In genomic region chr9:132572921-132573320, GRCh38 we compare ENCODE assay signal across 19 cellular contexts. TPM values are rescaled to one million over a fixed set of nuclear protein-coding genes. Genes with fewer than 3 reads are reported as not detected.
A peak's percentile ranks its signal among the peaks of the same experiment; 100 is the strongest.
DNase-seq lines count a peak whose midpoint lies in the region; ATAC-seq and TF ChIP-seq lines count a peak whose summit lies in the region.
"Had no signal": no experiment of that assay in that cellular context is flagged by ENCODE, and none has a peak within 500 bp of the region (broad histone marks: within the 10 kb centered on the region; RNA-seq: fewer than 3 reads in every experiment).

No MANE protein-coding gene starts in this region.

- H4K20me1 ChIP-seq in H9 (ENCODE audit: control insufficient read depth, insufficient read depth, insufficient read length) = no peaks in the 10 kb centered on the region

- H3K23me2 ChIP-seq in H9 (ENCODE audit: insufficient read length, low read depth, low read length, poor library complexity, severe bottlenecking) = no peaks in the 10 kb centered on the region

- H3K9me3 ChIP-seq in H9 (ENCODE audit: control insufficient read depth, low read depth, low read length) = no peaks in the 10 kb centered on the region
- H3K9me3 ChIP-seq in adipocyte (ENCODE audit: control insufficient read depth, low read length) = no peaks in the 10 kb centered on the region
- H3K9me3 ChIP-seq: BLaER1 treated with 17β-estradiol and CSF1 and Interleukin-3, amounts not matched to agents 10 nM and 100 nM; stomach had no signal

- H3K79me2 ChIP-seq in H9 (ENCODE audit: insufficient read depth, low read length) = no peaks in the 10 kb centered on the region

- no peak overlapping the region for H3T11ph ChIP-seq in H9 (ENCODE audit: low read length)

- H3K18ac ChIP-seq in H9 (ENCODE audit: insufficient read length, low read depth, low read length) = no peak overlapping the region

- H3K27me3 ChIP-seq in H9 (ENCODE audit: insufficient read depth, low read length) (peaks cover 26% of the 10 kb centered on the region), adipocyte (replicated peaks; ENCODE audit: control insufficient read depth, insufficient read depth, low read length) (peaks cover 49% of the 10 kb centered on the region)

- H3K9ac ChIP-seq in H9 (ENCODE audit: extremely low read depth, insufficient read length, low read length) (no peak overlapping the region), adipocyte (ENCODE audit: low read length) (no peak overlapping the region)
- H3K9ac ChIP-seq: BLaER1 treated with 17β-estradiol and CSF1 and Interleukin-3, amounts not matched to agents 10 nM and 100 nM had no signal

- H3K23ac ChIP-seq in H9 (ENCODE audit: insufficient read length, low read depth, low read length) = no peak overlapping the region

- H2BK20ac ChIP-seq in H9 (ENCODE audit: low read depth, low read length, poor library complexity, severe bottlenecking) = no peak overlapping the region

- no peaks in the 10 kb centered on the region for H3K79me1 ChIP-seq in H9 (ENCODE audit: insufficient read depth, low read depth, low read length, poor library complexity, severe bottlenecking)

- H3K4ac ChIP-seq in H9 (ENCODE audit: low read depth, low read length) = no peak overlapping the region

- no peak overlapping the region for H2BK12ac ChIP-seq in H9 (ENCODE audit: insufficient read length, low read depth, low read length)

- peak; percentile 37 for DNase-seq in Daoy (ENCODE audit: low read depth)
- peak; percentile 62 for DNase-seq in H9
- peak; percentile 20 for DNase-seq in adipocyte (ENCODE audit: low read depth)
- peak; percentile 68 for DNase-seq in iPS-NIHi7 (ENCODE audit: extremely low spot score)
- DNase-seq in NCI-H1930 (lab: John Stamatoyannopoulos, UW) = no peak
- no peak for DNase-seq in cortex of kidney (lab: John Stamatoyannopoulos, UW)
- DNase-seq in activated naive CD4-positive, alpha-beta T cell treated with anti-CD3 and anti-CD28 coated beads, Interleukin-2, amount 50 U/mL, for 72 hours (ENCODE audit: low spot score in 2 of 2) = no peak
- DNase-seq: activated CD4-positive, alpha-beta T cell treated with anti-CD3 and anti-CD28 coated beads for 48 hours; DND-41; left colon; NCI-H1694; NCI-H748 treated with DMSO at 0.1 percent for 48 hours; stimulated activated CD4-positive, alpha-beta T cell treated with anti-CD3 and anti-CD28 coated beads, Interleukin-12 subunit alpha, Interleukin-12 subunit beta, amount 100 ng/mL, for 4 hours; stomach had no signal

- H3K4me1 ChIP-seq in H9 (ENCODE audit: insufficient read depth, low read length) (no peaks in the 10 kb centered on the region), adipocyte (ENCODE audit: control insufficient read depth, insufficient read depth, low read length) (no peaks in the 10 kb centered on the region)
- H3K4me1 ChIP-seq: stomach had no signal

- no peak overlapping the region for H2BK120ac ChIP-seq in H9 (ENCODE audit: low read depth, low read length, poor library complexity, severe bottlenecking)

- no peak overlapping the region for H2BK5ac ChIP-seq in H9 (ENCODE audit: insufficient read length, low read length)

- no peak overlapping the region for H2BK15ac ChIP-seq in H9 (ENCODE audit: low read depth, low read length)

- H3K14ac ChIP-seq in H9 (ENCODE audit: insufficient read depth, low read length) = no peak overlapping the region

- no CpG with 5 or more reads among the region's 8 CpGs for WGBS in H9 (ENCODE audit: extremely low coverage, insufficient read length, low lambda C conversion rate)

- H3K36me3 ChIP-seq in adipocyte (ENCODE audit: control insufficient read depth, insufficient read depth, low read length, severe bottlenecking) = no peaks in the 10 kb centered on the region
- H3K36me3 ChIP-seq: BLaER1 treated with 17β-estradiol and CSF1 and Interleukin-3, amounts not matched to agents 10 nM and 100 nM; stomach had no signal

- H3K4me3 Mint-ChIP-seq in H9 = no peak overlapping the region
- H3K4me3 Mint-ChIP-seq: activated naive CD4-positive, alpha-beta T cell treated with anti-CD3 and anti-CD28 coated beads, Interleukin-2, amount 50 U/mL, for 24 hours; central memory CD8-positive, alpha-beta T cell; T-helper 2 cell treated with Interferon-gamma antibody and Interleukin-4, amounts not matched to agents 5 μg/mL and 100 μg/mL, for 36 hours had no signal

- H3K9me3 Mint-ChIP-seq in H9 = no peaks in the 10 kb centered on the region; a peak in 2 of 5 replicates
- no peaks in the 10 kb centered on the region for H3K9me3 Mint-ChIP-seq in activated naive CD4-positive, alpha-beta T cell treated with anti-CD3 and anti-CD28 coated beads, Interleukin-2, amount 50 U/mL, for 72 hours
- H3K9me3 Mint-ChIP-seq: activated naive CD4-positive, alpha-beta T cell treated with anti-CD3 and anti-CD28 coated beads, Interleukin-2, amount 50 U/mL, for 24 hours; central memory CD8-positive, alpha-beta T cell; T-helper 2 cell treated with Interferon-gamma antibody and Interleukin-4, amounts not matched to agents 5 μg/mL and 100 μg/mL, for 36 hours had no signal

- H3K27ac Mint-ChIP-seq in H9 = no peak overlapping the region
- no peak overlapping the region for H3K27ac Mint-ChIP-seq in activated naive CD4-positive, alpha-beta T cell treated with anti-CD3 and anti-CD28 coated beads, Interleukin-2, amount 50 U/mL, for 72 hours
- H3K27ac Mint-ChIP-seq: activated naive CD4-positive, alpha-beta T cell treated with anti-CD3 and anti-CD28 coated beads, Interleukin-2, amount 50 U/mL, for 24 hours; T-helper 2 cell treated with Interferon-gamma antibody and Interleukin-4, amounts not matched to agents 5 μg/mL and 100 μg/mL, for 36 hours had no signal

- H3K4me1 Mint-ChIP-seq in H9 = peaks cover 7 to 14% of the 10 kb centered on the region in 2 experiments
- H3K4me1 Mint-ChIP-seq: activated naive CD4-positive, alpha-beta T cell treated with anti-CD3 and anti-CD28 coated beads, Interleukin-2, amount 50 U/mL, for 24 hours; central memory CD8-positive, alpha-beta T cell had no signal

- peaks cover 37% of the 10 kb centered on the region for H3K27me3 Mint-ChIP-seq in H9 (ENCODE audit: low read depth)

- H4K8ac ChIP-seq in H9 (replicated peaks; ENCODE audit: insufficient read length, low read depth, low read length) = no peak overlapping the region

- no peak for TF ChIP-seq CTCF in H9 (conservative IDR thresholded peaks at IDR 0.05)

- no peak overlapping the region for H3K4me2 ChIP-seq in H9 (ENCODE audit: insufficient read depth, insufficient read length, low read length)

- no peak overlapping the region for H2AFZ ChIP-seq in H9 (ENCODE audit: low read length)

- no peak overlapping the region for H3K56ac ChIP-seq in H9 (ENCODE audit: insufficient read length, low read depth, low read length)

- H2AK5ac ChIP-seq in H9 (ENCODE audit: insufficient read length, low read length) = no peak overlapping the region

- H3K27ac ChIP-seq in H9 (ENCODE audit: insufficient read length, low read depth, low read length) = no peak overlapping the region
- H3K27ac ChIP-seq: BLaER1 treated with 17β-estradiol and CSF1 and Interleukin-3, amounts not matched to agents 10 nM and 100 nM; stomach had no signal

- no peak overlapping the region for H4K91ac ChIP-seq in H9 (ENCODE audit: insufficient read length, low read depth, low read length)

- H3K36me3 Mint-ChIP-seq in H9 (ENCODE audit: insufficient read depth in 1 of 3, low read depth in 3 of 3) = no peaks in the 10 kb centered on the region
- no peaks in the 10 kb centered on the region for H3K36me3 Mint-ChIP-seq in activated naive CD4-positive, alpha-beta T cell treated with anti-CD3 and anti-CD28 coated beads, Interleukin-2, amount 50 U/mL, for 72 hours
- H3K36me3 Mint-ChIP-seq: activated naive CD4-positive, alpha-beta T cell treated with anti-CD3 and anti-CD28 coated beads, Interleukin-2, amount 50 U/mL, for 24 hours had no signal

- H3K4me3 ChIP-seq in adipocyte (ENCODE audit: low read length) = no peak overlapping the region
- H3K4me3 ChIP-seq: BLaER1 treated with 17β-estradiol and CSF1 and Interleukin-3, amounts not matched to agents 10 nM and 100 nM; stomach had no signal

- no peak overlapping the region for H4K5ac ChIP-seq in H9 (ENCODE audit: insufficient read length, low read depth, low read length)

- no peak for ATAC-seq in activated naive CD4-positive, alpha-beta T cell treated with anti-CD3 and anti-CD28 coated beads, Interleukin-2, amount 50 U/mL, for 72 hours
- ATAC-seq: left colon had no signal

RNA-seq across cellular contexts. Expression of gene BARHL1, which starts 9.5 kb away (rescaled TPM):
- not detected in 2 replicates for total RNA-seq in Daoy (2014; rRNA removed; shearing (Covaris generic))
- not detected in 2 replicates for total RNA-seq in H9 (2021)
- total RNA-seq in activated naive CD4-positive, alpha-beta T cell treated with anti-CD3 and anti-CD28 coated beads, Interleukin-2, amount 50 U/mL, for 72 hours = not detected
- total RNA-seq: glomerular endothelial cell, left colon, stomach had no signal

Comparison
In these comparisons a context has a peak if more than half of its experiments do, and no peak if none do; other contexts are left out.
1. DNase-seq: peak in Daoy (single experiment), H9 (single experiment), adipocyte (single experiment) and iPS-NIHi7 (single experiment); none in NCI-H1930 (0 of 2), cortex of kidney (single experiment) and activated naive CD4-positive, alpha-beta T cell treated with anti-CD3 and anti-CD28 coated beads, Interleukin-2, amount 50 U/mL, for 72 hours (0 of 2).